In genomic region chr2:83587309-83587708, GRCh38 we compare ENCODE assay signal across 19 cellular contexts.
DNase-seq lines count a peak whose midpoint lies in the region; TF ChIP-seq lines count a peak whose summit lies in the region.
"Had no signal": no experiment of that assay in that cellular context is flagged by ENCODE, and none has a peak within 500 bp of the region (broad histone marks: within the 10 kb centered on the region; RNA-seq: fewer than 3 reads in every experiment).

No MANE protein-coding gene starts in this region.

- H3K27ac ChIP-seq in C4-2B = no peak overlapping the region
- H3K27ac ChIP-seq: dorsolateral prefrontal cortex, tibial artery had no signal

- peak; percentile 25 for TF ChIP-seq CTCF in C4-2B (conservative IDR thresholded peaks at IDR 0.05)

- DNase-seq in DMS53 (lab: John Stamatoyannopoulos, UW) (peak; percentile 70), NCI-H460 (ENCODE audit: extremely low read depth, low read depth) (peak; percentile 51), foreskin melanocyte (peak; percentile 8), DMS153 treated with DMSO at 0.1 percent for 48 hours (lab: John Stamatoyannopoulos, UW; ENCODE audit: unreplicated experiment) (no peak), NCI-H187 treated with DMSO at 0.1 percent for 48 hours (lab: John Stamatoyannopoulos, UW) (no peak), cortex of kidney (lab: John Stamatoyannopoulos, UW) (no peak)
- DNase-seq: activated B cell treated with CpG ODN at 0.5 μM for 24 hours; activated CD4-positive, alpha-beta memory T cell treated with anti-CD3 and anti-CD28 coated beads for 36 hours; activated naive CD8-positive, alpha-beta T cell treated with anti-CD3 and anti-CD28 coated beads for 36 hours; central memory CD4-positive, alpha-beta T cell; dorsolateral prefrontal cortex; GDM1; Karpas-422; kidney glomerular epithelial cell; NCI-H1417; NCI-H2107; SW 1271; tibial artery had no signal

Comparison
In these comparisons a context has a peak if more than half of its experiments do, and no peak if none do; other contexts are left out.
1. DNase-seq: peak in DMS53 (single experiment), NCI-H460 (single experiment) and foreskin melanocyte (single experiment); none in DMS153 treated with DMSO at 0.1 percent for 48 hours (single experiment), NCI-H187 treated with DMSO at 0.1 percent for 48 hours (single experiment) and cortex of kidney (single experiment).